28 cellular contexts compared by ENCODE assay signal in the genomic region with DNA sequence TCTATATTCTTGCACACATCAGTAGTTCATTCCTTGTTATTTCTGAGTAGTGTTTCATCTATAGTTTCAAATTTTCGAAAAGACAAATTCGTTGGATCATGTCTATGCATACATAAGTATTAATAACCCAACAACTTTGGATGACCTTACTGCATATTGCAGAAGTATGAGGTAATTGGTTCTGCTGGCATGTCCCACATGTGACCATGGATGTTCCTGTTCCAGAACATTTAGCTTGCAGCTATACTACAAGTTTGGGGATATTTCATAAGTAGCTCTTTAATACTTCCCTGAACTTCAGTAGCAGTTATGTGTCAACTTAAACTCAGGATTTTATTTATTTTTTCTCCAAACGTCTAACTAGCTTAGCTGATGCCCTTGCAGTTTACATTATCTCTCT.
"Had no signal": no experiment of that assay in that cellular context is flagged by ENCODE, and none has a peak within 500 bp of the region (broad histone marks: within the 10 kb centered on the region; RNA-seq: fewer than 3 reads in every experiment).

No MANE protein-coding gene starts in this region.

- H2AFZ ChIP-seq: parathyroid adenoma had no signal

- H3K9ac ChIP-seq: parathyroid adenoma had no signal

- ATAC-seq: left colon; natural killer cell treated with Interleukin-12 subunit alpha and Interleukin-12 subunit beta and Interleukin-15 and Interleukin-18, amount 100 ng/mL, for 72 hours; stimulated activated naive CD8-positive, alpha-beta T cell treated with anti-CD3 and anti-CD28 coated beads, Interleukin-15, amount 100 ng/mL, for 72 hours had no signal

- H3K9me3 Mint-ChIP-seq: dendritic cell treated with granulocyte-macrophage colony-stimulating factor and Interleukin-4, amounts not matched to agents 40 ng/mL and 50 ng/mL, for 4 days; natural killer cell treated with Interleukin-12 subunit alpha and Interleukin-12 subunit beta and Interleukin-15 and Interleukin-18, amount 100 ng/mL, for 72 hours had no signal

- H3K4me3 Mint-ChIP-seq: dendritic cell treated with granulocyte-macrophage colony-stimulating factor and Interleukin-4, amounts not matched to agents 40 ng/mL and 50 ng/mL, for 4 days; immature natural killer cell; memory B cell; naive B cell; natural killer cell treated with Interleukin-12 subunit alpha and Interleukin-12 subunit beta and Interleukin-15 and Interleukin-18, amount 100 ng/mL, for 72 hours; neural crest cell; stimulated activated naive CD8-positive, alpha-beta T cell treated with anti-CD3 and anti-CD28 coated beads, Interleukin-15, amount 100 ng/mL, for 72 hours had no signal

- H3K9me3 ChIP-seq: colonic mucosa, esophagus squamous epithelium, neutrophil, right lobe of liver, suprapubic skin, vagina had no signal

- H3K27ac ChIP-seq: colonic mucosa, esophagus squamous epithelium, neutrophil, parathyroid adenoma, right lobe of liver, suprapubic skin, transverse colon, vagina had no signal

- H3K27me3 ChIP-seq: colonic mucosa, esophagus squamous epithelium, neutrophil, right lobe of liver, suprapubic skin, transverse colon, vagina had no signal

- H3K27ac Mint-ChIP-seq: dendritic cell treated with granulocyte-macrophage colony-stimulating factor and Interleukin-4, amounts not matched to agents 40 ng/mL and 50 ng/mL, for 4 days; immature natural killer cell; memory B cell; natural killer cell treated with Interleukin-12 subunit alpha and Interleukin-12 subunit beta and Interleukin-15 and Interleukin-18, amount 100 ng/mL, for 72 hours; progenitor cell of endocrine pancreas; stimulated activated naive CD8-positive, alpha-beta T cell treated with anti-CD3 and anti-CD28 coated beads, Interleukin-15, amount 100 ng/mL, for 72 hours had no signal

- H3K36me3 Mint-ChIP-seq: natural killer cell treated with Interleukin-12 subunit alpha and Interleukin-12 subunit beta and Interleukin-15 and Interleukin-18, amount 100 ng/mL, for 72 hours had no signal

- H3K27me3 Mint-ChIP-seq: dendritic cell treated with granulocyte-macrophage colony-stimulating factor and Interleukin-4, amounts not matched to agents 40 ng/mL and 50 ng/mL, for 4 days; memory B cell; naive B cell; natural killer cell treated with Interleukin-12 subunit alpha and Interleukin-12 subunit beta and Interleukin-15 and Interleukin-18, amount 100 ng/mL, for 72 hours; progenitor cell of endocrine pancreas; stimulated activated naive CD8-positive, alpha-beta T cell treated with anti-CD3 and anti-CD28 coated beads, Interleukin-15, amount 100 ng/mL, for 72 hours had no signal

- H3K4me1 Mint-ChIP-seq: immature natural killer cell; memory B cell; naive B cell; neural crest cell; stimulated activated naive CD8-positive, alpha-beta T cell treated with anti-CD3 and anti-CD28 coated beads, Interleukin-15, amount 100 ng/mL, for 72 hours had no signal

- H3K36me3 ChIP-seq: colonic mucosa, neutrophil, right lobe of liver, suprapubic skin, transverse colon, vagina had no signal

- H3K79me2 ChIP-seq: parathyroid adenoma had no signal

- H3K4me3 ChIP-seq: colonic mucosa, esophagus squamous epithelium, lung, right lobe of liver, suprapubic skin, transverse colon, vagina had no signal

- DNase-seq: colonic mucosa; effector CD8-positive, alpha-beta T cell; erythroblast; esophagus squamous epithelium; hypothalamus; immature natural killer cell; islet precursor cell; kidney glomerular epithelial cell; left colon; naive B cell; right lobe of liver; small intestine; stimulated activated CD4-positive, alpha-beta T cell treated with anti-CD3 and anti-CD28 coated beads, Interleukin-1b, Interleukin-23, amount 100 ng/mL, for 48 hours; stimulated activated CD4-positive, alpha-beta T cell treated with anti-CD3 and anti-CD28 coated beads, Interleukin-4, amount 100 ng/mL, for 1 hour; stimulated activated CD8-positive, alpha-beta memory T cell treated with anti-CD3 and anti-CD28 coated beads, Interleukin-4, amount 100 ng/mL, for 48 hours; stimulated activated naive CD4-positive, alpha-beta T cell; stimulated activated naive CD8-positive, alpha-beta T cell treated with anti-CD3 and anti-CD28 coated beads, Interleukin-15, amount 100 ng/mL, for 72 hours; transverse colon had no signal

- H3K4me1 ChIP-seq: colonic mucosa, esophagus squamous epithelium, parathyroid adenoma, suprapubic skin, transverse colon, vagina had no signal
